Comparison of ENCODE assay signal across 8 cellular contexts in the genomic region with DNA sequence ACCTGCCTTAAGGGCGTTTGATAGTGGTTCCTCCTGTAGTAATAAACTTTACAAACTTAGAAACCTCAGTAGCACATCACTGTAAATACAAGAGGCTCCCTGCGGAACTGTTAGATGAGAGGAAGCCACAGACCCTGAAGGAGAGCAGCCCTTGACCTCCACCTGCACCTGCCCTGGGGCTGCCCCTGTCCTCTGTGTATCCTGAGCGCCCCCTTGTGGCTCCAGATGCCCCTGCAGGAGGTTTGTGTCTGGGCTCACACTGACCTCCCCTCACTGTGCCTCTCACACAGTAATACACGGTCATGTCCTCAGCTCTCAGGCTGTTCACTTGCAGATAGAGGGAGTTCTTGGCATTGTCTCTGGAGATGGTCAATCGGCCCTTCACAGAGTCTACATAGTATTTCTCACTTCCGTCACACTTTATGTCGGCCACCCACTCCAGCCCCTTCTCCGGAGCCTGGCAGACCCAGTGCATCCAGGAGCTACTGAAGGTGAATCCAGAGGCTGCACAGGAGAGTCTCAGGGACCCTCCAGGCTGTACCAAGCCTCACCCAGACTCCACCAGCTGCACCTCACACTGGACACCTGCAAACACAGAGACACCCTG.
A peak's percentile ranks its signal among the peaks of the same experiment; 100 is the strongest.
DNase-seq lines count a peak whose midpoint lies in the region; TF ChIP-seq lines count a peak whose summit lies in the region.

No MANE protein-coding gene starts in this region.

- H3K27ac Mint-ChIP-seq in H9, result no peak overlapping the region

- H4K91ac ChIP-seq in H9 (ENCODE audit: insufficient read length, low read depth, low read length), result no peak overlapping the region
- H4K91ac ChIP-seq in neuronal stem cell (ENCODE audit: low read depth, low read length, poor library complexity), result no peak overlapping the region

- H3K27me3 Mint-ChIP-seq in H9 (ENCODE audit: low read depth), result no peaks in the 10 kb centered on the region; the same call in none of the 2 replicates

- H3K4me2 ChIP-seq in H9 (ENCODE audit: insufficient read depth, insufficient read length, low read length) (no peak overlapping the region), neuronal stem cell (ENCODE audit: insufficient read depth, low read length, poor library complexity, severe bottlenecking) (no peak overlapping the region)

- H2BK120ac ChIP-seq in H9 (ENCODE audit: low read depth, low read length, poor library complexity, severe bottlenecking), result no peak overlapping the region
- H2BK120ac ChIP-seq in neuronal stem cell (ENCODE audit: low read depth, low read length), result no peak overlapping the region

- H3K18ac ChIP-seq in H9 (ENCODE audit: insufficient read length, low read depth, low read length) (no peak overlapping the region), neuronal stem cell (ENCODE audit: low read length) (no peak overlapping the region)

- H3K14ac ChIP-seq in H9 (ENCODE audit: insufficient read depth, low read length) (no peak overlapping the region), neuronal stem cell (ENCODE audit: low read length) (no peak overlapping the region)

- H3T11ph ChIP-seq in H9 (ENCODE audit: low read length), result no peak overlapping the region

- H3K9me3 ChIP-seq in WERI-Rb-1 (ENCODE audit: severe bottlenecking), result no peaks in the 10 kb centered on the region
- peaks cover 93% of the 10 kb centered on the region for H3K9me3 ChIP-seq in H9 (ENCODE audit: control insufficient read depth, low read depth, low read length)
- peaks cover 0 to 35% of the 10 kb centered on the region in 2 donors for H3K9me3 ChIP-seq in neuronal stem cell (replicated peaks in 1 of 2; ENCODE audit: control insufficient read depth in 2 of 2, insufficient read depth in 1 of 2, low read depth in 1 of 2, low read length in 2 of 2)

- H3K79me2 ChIP-seq in H9 (ENCODE audit: insufficient read depth, low read length), result no peaks in the 10 kb centered on the region

- H3K9me3 Mint-ChIP-seq in H9, result peaks cover 93 to 96% of the 10 kb centered on the region in 2 experiments

- H3K23me2 ChIP-seq in H9 (ENCODE audit: insufficient read length, low read depth, low read length, poor library complexity, severe bottlenecking), result no peaks in the 10 kb centered on the region

- H3K9ac ChIP-seq in H9 (ENCODE audit: extremely low read depth, insufficient read length, low read length) (no peak overlapping the region), neuronal stem cell (ENCODE audit: low read depth, low read length, poor library complexity) (no peak overlapping the region)

- peak; percentile 33 for TF ChIP-seq RAD21 in Ishikawa (IDR thresholded peaks at IDR 0.05; ENCODE audit: low read depth)

- H4K8ac ChIP-seq in H9 (replicated peaks; ENCODE audit: insufficient read length, low read depth, low read length) (no peak overlapping the region), neuronal stem cell (ENCODE audit: low read depth, low read length) (no peak overlapping the region)

- H2BK5ac ChIP-seq in H9 (ENCODE audit: insufficient read length, low read length) (no peak overlapping the region), neuronal stem cell (ENCODE audit: low read length) (no peak overlapping the region)

- H3K4me3 Mint-ChIP-seq in H9, result no peak overlapping the region

- DNase-seq in WERI-Rb-1 (peak; percentile 50), 8988T (no peak), H9 (no peak), neuronal stem cell (ENCODE audit: low spot score) (no peak)
- DNase-seq in effector CD8-positive, alpha-beta T cell (lab: John Stamatoyannopoulos, UW), result peak; percentile 50
- peak; percentile 36 to 38 for DNase-seq in stimulated activated CD8-positive, alpha-beta memory T cell treated with anti-CD3 and anti-CD28 coated beads, Interleukin-2, amount 100 ng/mL, for 1 hour (ENCODE audit: low read depth in 2 of 2)

- TF ChIP-seq CTCF in GM12872 (IDR thresholded peaks at IDR 0.05; ENCODE audit: insufficient read depth, low read depth, low read length) (peak; percentile 76), WERI-Rb-1 (IDR thresholded peaks at IDR 0.05; ENCODE audit: low read depth, low read length) (peak; percentile 80), H9 (conservative IDR thresholded peaks at IDR 0.05) (no peak; the same call in 2 of the 3 replicates)

- H3K27ac ChIP-seq in WERI-Rb-1 (no peak overlapping the region), H9 (ENCODE audit: insufficient read length, low read depth, low read length) (no peak overlapping the region), neuronal stem cell (replicated peaks; ENCODE audit: low read length) (no peak overlapping the region)

- H2AK5ac ChIP-seq in H9 (ENCODE audit: insufficient read length, low read length), result no peak overlapping the region
- H2AK5ac ChIP-seq in neuronal stem cell (ENCODE audit: low read depth, low read length), result no peak overlapping the region

- H3K36me3 Mint-ChIP-seq in H9 (ENCODE audit: insufficient read depth in 1 of 3, low read depth in 3 of 3), result peaks cover 9 to 41% (median 11%) of the 10 kb centered on the region in 3 experiments

- no peak overlapping the region for H4K5ac ChIP-seq in H9 (ENCODE audit: insufficient read length, low read depth, low read length)

- H2BK15ac ChIP-seq in H9 (ENCODE audit: low read depth, low read length) (no peak overlapping the region), neuronal stem cell (ENCODE audit: low read length) (no peak overlapping the region)

- H3K4me1 ChIP-seq in H9 (ENCODE audit: insufficient read depth, low read length), result no peaks in the 10 kb centered on the region
- H3K4me1 ChIP-seq in neuronal stem cell (ENCODE audit: control insufficient read depth in 2 of 2, insufficient read depth in 1 of 2, low read depth in 1 of 2, low read length in 2 of 2), result no peaks in the 10 kb centered on the region

- peaks cover 36% of the 10 kb centered on the region for H3K27me3 ChIP-seq in WERI-Rb-1 (ENCODE audit: insufficient read depth, low read depth, severe bottlenecking)
- no peaks in the 10 kb centered on the region for H3K27me3 ChIP-seq in H9 (ENCODE audit: insufficient read depth, low read length)
- no peaks in the 10 kb centered on the region for H3K27me3 ChIP-seq in neuronal stem cell (ENCODE audit: control insufficient read depth in 3 of 3, insufficient read depth in 3 of 3, low read depth in 1 of 3, low read length in 3 of 3)

- no peak overlapping the region for H2AFZ ChIP-seq in H9 (ENCODE audit: low read length)
- no peak overlapping the region for H2AFZ ChIP-seq in neuronal stem cell (ENCODE audit: low read length)

- no peak for TF ChIP-seq EP300 in Ishikawa (IDR thresholded peaks at IDR 0.05; ENCODE audit: borderline replicate concordance)

- no peaks in the 10 kb centered on the region for H3K4me1 Mint-ChIP-seq in H9

- no CpG with 5 or more reads among the region's 8 CpGs for WGBS in H9 (ENCODE audit: extremely low coverage, insufficient read length, low lambda C conversion rate)
- no CpG with 5 or more reads among the region's 8 CpGs for WGBS in neuronal stem cell (ENCODE audit: extremely low coverage in 2 of 2, insufficient read length in 2 of 2, insufficient replicate concordance in 1 of 2), 2 donors

- no peak overlapping the region for H3K23ac ChIP-seq in H9 (ENCODE audit: insufficient read length, low read depth, low read length)
- H3K23ac ChIP-seq in neuronal stem cell (ENCODE audit: low read depth, low read length, poor library complexity), result no peak overlapping the region

- H3K4ac ChIP-seq in H9 (ENCODE audit: low read depth, low read length), result no peak overlapping the region
- H3K4ac ChIP-seq in neuronal stem cell (ENCODE audit: low read length), result no peak overlapping the region

- H3K79me1 ChIP-seq in H9 (ENCODE audit: insufficient read depth, low read depth, low read length, poor library complexity, severe bottlenecking), result no peaks in the 10 kb centered on the region
- H3K79me1 ChIP-seq in neuronal stem cell (ENCODE audit: low read depth, low read length), result no peaks in the 10 kb centered on the region

- H2BK20ac ChIP-seq in H9 (ENCODE audit: low read depth, low read length, poor library complexity, severe bottlenecking), result no peak overlapping the region

- H3K56ac ChIP-seq in H9 (ENCODE audit: insufficient read length, low read depth, low read length), result no peak overlapping the region

- H2BK12ac ChIP-seq in H9 (ENCODE audit: insufficient read length, low read depth, low read length), result no peak overlapping the region
- no peak overlapping the region for H2BK12ac ChIP-seq in neuronal stem cell (ENCODE audit: low read length)

- no peak overlapping the region for H3K4me3 ChIP-seq in WERI-Rb-1 (ENCODE audit: low read depth, low read length)
- no peak overlapping the region for H3K4me3 ChIP-seq in neuronal stem cell (ENCODE audit: low read length in 2 of 2)

- no peaks in the 10 kb centered on the region for H3K36me3 ChIP-seq in WERI-Rb-1
- no peaks in the 10 kb centered on the region for H3K36me3 ChIP-seq in neuronal stem cell (replicated peaks in 1 of 2; ENCODE audit: control insufficient read depth in 2 of 2, insufficient read depth in 2 of 2, low read length in 2 of 2)

- no peaks in the 10 kb centered on the region for H4K20me1 ChIP-seq in H9 (ENCODE audit: control insufficient read depth, insufficient read depth, insufficient read length)

TF ChIP-seq in Ishikawa, 13 proteins besides CTCF, POLR2A, EP300 and RAD21 (continues in another document):
- TF ChIP-seq EGR1 (IDR thresholded peaks at IDR 0.05), result no peak
- TF ChIP-seq CREB1 (IDR thresholded peaks at IDR 0.05; ENCODE audit: low read depth), result no peak
- TF ChIP-seq FOXM1 (IDR thresholded peaks at IDR 0.05; ENCODE audit: borderline replicate concordance, low read depth), result no peak
- TF ChIP-seq, protein P1, sequence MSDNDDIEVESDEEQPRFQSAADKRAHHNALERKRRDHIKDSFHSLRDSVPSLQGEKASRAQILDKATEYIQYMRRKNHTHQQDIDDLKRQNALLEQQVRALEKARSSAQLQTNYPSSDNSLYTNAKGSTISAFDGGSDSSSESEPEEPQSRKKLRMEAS (IDR thresholded peaks at IDR 0.05), result no peak
- no peak for TF ChIP-seq CEBPB (IDR thresholded peaks at IDR 0.05)
- no peak for TF ChIP-seq ZBTB7A (IDR thresholded peaks at IDR 0.05; ENCODE audit: low read depth)
- TF ChIP-seq YY1 (IDR thresholded peaks at IDR 0.05; ENCODE audit: low read depth), result no peak
- TF ChIP-seq TEAD4 (IDR thresholded peaks at IDR 0.05), result no peak

Comparison
In these comparisons a context has a peak if more than half of its experiments do, and no peak if none do; other contexts are left out.
1. DNase-seq: peak in WERI-Rb-1 (single experiment), effector CD8-positive, alpha-beta T cell (single experiment) and stimulated activated CD8-positive, alpha-beta memory T cell treated with anti-CD3 and anti-CD28 coated beads, Interleukin-2, amount 100 ng/mL, for 1 hour (2 of 2); none in 8988T (single experiment), H9 (single experiment) and neuronal stem cell (single experiment).